ENCODE assay signal across 8 cellular contexts in the genomic region with DNA sequence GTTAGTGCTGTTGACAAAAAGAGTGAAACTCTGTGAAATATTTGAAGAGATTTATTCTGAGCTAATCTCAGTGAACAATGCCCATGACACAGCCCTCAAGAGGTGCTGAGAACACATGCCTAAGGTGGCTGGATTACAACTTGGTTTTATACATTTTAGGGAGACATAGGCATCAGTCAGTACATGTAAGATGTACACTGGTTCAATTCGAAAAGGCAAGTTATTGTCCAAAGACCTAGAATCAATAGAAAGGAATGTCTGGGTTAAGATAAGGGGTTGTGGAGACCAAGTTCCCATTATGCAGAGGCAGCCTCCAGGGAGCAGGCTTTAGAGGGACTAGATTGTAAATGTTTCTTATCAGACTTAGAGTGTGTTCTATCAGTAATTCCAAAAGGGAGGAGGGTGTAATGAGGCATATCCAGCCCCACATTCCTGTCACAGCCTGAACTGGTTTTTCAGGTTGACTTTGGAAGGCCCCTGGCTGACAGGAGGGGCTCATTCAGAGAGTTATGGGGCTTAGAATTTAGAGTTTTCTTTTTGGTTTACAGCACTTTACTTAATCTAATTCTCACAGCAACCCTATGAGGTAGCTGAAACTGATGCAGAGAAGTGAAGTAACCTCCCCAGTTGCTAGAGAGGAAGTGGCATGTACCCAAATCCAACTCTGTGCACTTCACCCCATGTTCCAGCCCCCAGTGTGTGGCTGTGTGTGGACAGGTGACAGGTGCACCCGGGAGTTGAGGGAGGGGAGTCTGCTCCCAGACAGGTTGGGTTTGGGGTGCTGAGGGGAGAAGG. TPM values are rescaled to one million over a fixed set of nuclear protein-coding genes. Genes with fewer than 3 reads are reported as not detected.
DNase-seq lines count a peak whose midpoint lies in the region; ATAC-seq and TF ChIP-seq lines count a peak whose summit lies in the region.

No MANE protein-coding gene starts in this region.

- no peaks in the 10 kb centered on the region for H3K79me2 ChIP-seq in neural cell (replicated peaks; ENCODE audit: insufficient read depth, low read length)

- TF ChIP-seq RAD21 in neural cell (conservative IDR thresholded peaks at IDR 0.05), result no peak

- no peaks in the 10 kb centered on the region for H3K27me3 ChIP-seq in neural cell (ENCODE audit: insufficient read depth, low read depth, low read length)

- no peaks in the 10 kb centered on the region for H3K36me3 ChIP-seq in neural cell (ENCODE audit: insufficient read depth, low read length)

- H4K20me1 ChIP-seq in neural cell (ENCODE audit: insufficient read depth), result no peaks in the 10 kb centered on the region

- intact Hi-C loops in head of caudate nucleus (cut with DNase I), result no loop called here

- no peak overlapping the region for H3K4me2 ChIP-seq in neural cell (ENCODE audit: low read length)

- peak overlapping the region; percentile 36 for H3K4me3 ChIP-seq in neural cell (ENCODE audit: low read length)

- DNase-seq in Caki2 (ENCODE audit: low read depth), result peak; percentile 45
- peak; percentile 77 for DNase-seq in HT-29 (ENCODE audit: low spot score)
- no peak for DNase-seq in caudate nucleus (lab: John Stamatoyannopoulos, UW)
- DNase-seq in head of caudate nucleus, result no peak

- H3K27ac ChIP-seq in caudate nucleus (ENCODE audit: low read depth, low read length) (peak overlapping the region; percentile 76), neural cell (ENCODE audit: low read length) (peak overlapping the region; percentile 62)

- H3K9ac ChIP-seq in neural cell (ENCODE audit: low read length), result peak overlapping the region; percentile 18

- no peak for ATAC-seq in GM19452 (IDR thresholded peaks at IDR 0.05; ENCODE audit: unreplicated experiment)
- no peak for ATAC-seq in HG03025 (IDR thresholded peaks at IDR 0.05; ENCODE audit: low FRiP score, unreplicated experiment)
- ATAC-seq in HG03460 (IDR thresholded peaks at IDR 0.05; ENCODE audit: unreplicated experiment), result no peak

- no peak for TF ChIP-seq EP300 in neural cell (conservative IDR thresholded peaks at IDR 0.05; ENCODE audit: poor library complexity, severe bottlenecking)

- TF ChIP-seq CTCF in neural cell (IDR thresholded peaks at IDR 0.05; ENCODE audit: poor library complexity, severe bottlenecking), result no peak

- no peaks in the 10 kb centered on the region for H3K9me3 ChIP-seq in neural cell (ENCODE audit: low read length)

- H2AFZ ChIP-seq in neural cell (ENCODE audit: low read depth, low read length), result peak overlapping the region; percentile 37

- H3F3A ChIP-seq in neural cell (ENCODE audit: insufficient read depth, low read length, poor library complexity, severe bottlenecking), result no peaks in the 10 kb centered on the region

- in situ Hi-C loops in Caki2 (cut with HindIII; ENCODE audit: low pct_unique_long_range_greater_than_20kb, low sequenced_read_pairs), result no loop called here

- H3K9me2 ChIP-seq in neural cell (ENCODE audit: insufficient read depth, low read length), result no peaks in the 10 kb centered on the region

TF ChIP-seq in neural cell, 6 proteins besides CTCF, POLR2A, EP300 and RAD21:
- TF ChIP-seq POLR2AphosphoS5 (IDR thresholded peaks at IDR 0.05) (no peak), MXI1 (conservative IDR thresholded peaks at IDR 0.05; ENCODE audit: poor library complexity, severe bottlenecking) (no peak), EZH2 (IDR thresholded peaks at IDR 0.05; ENCODE audit: borderline replicate concordance, insufficient read depth, low read length, poor library complexity, severe bottlenecking) (no peak), SMC3 (conservative IDR thresholded peaks at IDR 0.05; ENCODE audit: poor library complexity) (no peak)
- TF ChIP-seq, protein P1, sequence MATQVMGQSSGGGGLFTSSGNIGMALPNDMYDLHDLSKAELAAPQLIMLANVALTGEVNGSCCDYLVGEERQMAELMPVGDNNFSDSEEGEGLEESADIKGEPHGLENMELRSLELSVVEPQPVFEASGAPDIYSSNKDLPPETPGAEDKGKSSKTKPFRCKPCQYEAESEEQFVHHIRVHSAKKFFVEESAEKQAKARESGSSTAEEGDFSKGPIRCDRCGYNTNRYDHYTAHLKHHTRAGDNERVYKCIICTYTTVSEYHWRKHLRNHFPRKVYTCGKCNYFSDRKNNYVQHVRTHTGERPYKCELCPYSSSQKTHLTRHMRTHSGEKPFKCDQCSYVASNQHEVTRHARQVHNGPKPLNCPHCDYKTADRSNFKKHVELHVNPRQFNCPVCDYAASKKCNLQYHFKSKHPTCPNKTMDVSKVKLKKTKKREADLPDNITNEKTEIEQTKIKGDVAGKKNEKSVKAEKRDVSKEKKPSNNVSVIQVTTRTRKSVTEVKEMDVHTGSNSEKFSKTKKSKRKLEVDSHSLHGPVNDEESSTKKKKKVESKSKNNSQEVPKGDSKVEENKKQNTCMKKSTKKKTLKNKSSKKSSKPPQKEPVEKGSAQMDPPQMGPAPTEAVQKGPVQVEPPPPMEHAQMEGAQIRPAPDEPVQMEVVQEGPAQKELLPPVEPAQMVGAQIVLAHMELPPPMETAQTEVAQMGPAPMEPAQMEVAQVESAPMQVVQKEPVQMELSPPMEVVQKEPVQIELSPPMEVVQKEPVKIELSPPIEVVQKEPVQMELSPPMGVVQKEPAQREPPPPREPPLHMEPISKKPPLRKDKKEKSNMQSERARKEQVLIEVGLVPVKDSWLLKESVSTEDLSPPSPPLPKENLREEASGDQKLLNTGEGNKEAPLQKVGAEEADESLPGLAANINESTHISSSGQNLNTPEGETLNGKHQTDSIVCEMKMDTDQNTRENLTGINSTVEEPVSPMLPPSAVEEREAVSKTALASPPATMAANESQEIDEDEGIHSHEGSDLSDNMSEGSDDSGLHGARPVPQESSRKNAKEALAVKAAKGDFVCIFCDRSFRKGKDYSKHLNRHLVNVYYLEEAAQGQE (IDR thresholded peaks at IDR 0.05; ENCODE audit: borderline replicate concordance), result no peak

RNA-seq across cellular contexts. Expression of a gene that starts 28.3 kb away (rescaled TPM):
- total RNA-seq in Caki2 (2014; rRNA removed; shearing (Covaris generic); ENCODE audit: low replicate concordance), result 33.8 and 34.8 TPM in 2 replicates
- total RNA-seq in HT-29 (2014; rRNA removed; shearing (Covaris generic)), result 27.0 and 34.8 TPM in 2 replicates
- 41.0 and 54.6 TPM in 2 replicates for polyA plus RNA-seq in neural cell
- polyA minus RNA-seq in neural cell, result 74.3 and 91.7 TPM in 2 replicates

Comparison
In these comparisons a context has a peak if more than half of its experiments do, and no peak if none do; other contexts are left out.
1. DNase-seq: peak in Caki2 (single experiment) and HT-29 (single experiment); none in caudate nucleus (0 of 61) and head of caudate nucleus (0 of 42).